In genomic region chr4:174334628-174335027, GRCh38 we compare ENCODE assay signal across 14 cellular contexts. TPM values are rescaled to one million over a fixed set of nuclear protein-coding genes. Genes with fewer than 3 reads are reported as not detected.
DNase-seq lines count a peak whose midpoint lies in the region; ATAC-seq and TF ChIP-seq lines count a peak whose summit lies in the region.
"Had no signal": no experiment of that assay in that cellular context is flagged by ENCODE, and none has a peak within 500 bp of the region (broad histone marks: within the 10 kb centered on the region; RNA-seq: fewer than 3 reads in every experiment).

No MANE protein-coding gene starts in this region.

- POLR2A ChIA-PET in RWPE1 (lab: Yijun Ruan, JAX; ENCODE audit: low non-redundant PET): no interaction called here
- POLR2A ChIA-PET in CD8-positive, alpha-beta memory T cell (lab: Charles Lee): no interaction called here

- H3K9me3 Mint-ChIP-seq in CD8-positive, alpha-beta memory T cell: no peaks in the 10 kb centered on the region
- H3K9me3 Mint-ChIP-seq: natural killer cell treated with Interleukin-12 subunit alpha and Interleukin-12 subunit beta and Interleukin-15 and Interleukin-18, amount 100 ng/mL, for 72 hours had no signal

- no peak overlapping the region for H3K4me3 Mint-ChIP-seq in CD8-positive, alpha-beta memory T cell
- H3K4me3 Mint-ChIP-seq: natural killer cell treated with Interleukin-12 subunit alpha and Interleukin-12 subunit beta and Interleukin-15 and Interleukin-18, amount 100 ng/mL, for 72 hours had no signal

- no peak overlapping the region for H3K27ac Mint-ChIP-seq in CD8-positive, alpha-beta memory T cell
- H3K27ac Mint-ChIP-seq: natural killer cell treated with Interleukin-12 subunit alpha and Interleukin-12 subunit beta and Interleukin-15 and Interleukin-18, amount 100 ng/mL, for 72 hours had no signal

- H3K27me3 ChIP-seq in CD8-positive, alpha-beta memory T cell (ENCODE audit: insufficient read depth, low read length, poor library complexity, severe bottlenecking): peaks cover 3% of the 10 kb centered on the region
- H3K27me3 ChIP-seq in osteoblast (ENCODE audit: insufficient read depth, low read length): no peaks in the 10 kb centered on the region

- H3K27me3 Mint-ChIP-seq in CD8-positive, alpha-beta memory T cell: no peaks in the 10 kb centered on the region
- H3K27me3 Mint-ChIP-seq: natural killer cell treated with Interleukin-12 subunit alpha and Interleukin-12 subunit beta and Interleukin-15 and Interleukin-18, amount 100 ng/mL, for 72 hours had no signal

- ATAC-seq in GM18508 (IDR thresholded peaks at IDR 0.05; ENCODE audit: insufficient read depth, unreplicated experiment) (peak; percentile 92), GM21381 (IDR thresholded peaks at IDR 0.05; ENCODE audit: unreplicated experiment) (peak; percentile 95), HG02981 (IDR thresholded peaks at IDR 0.05; ENCODE audit: unreplicated experiment) (peak; percentile 92), omental fat pad (ENCODE audit: low FRiP score) (no peak)

- no peak overlapping the region for H3K4me3 ChIP-seq in CD8-positive, alpha-beta memory T cell (ENCODE audit: low read length)
- H3K4me3 ChIP-seq in osteoblast (ENCODE audit: insufficient read depth, low read length): no peak overlapping the region

- H3K27ac ChIP-seq in RWPE1 (no peak overlapping the region), osteoblast (ENCODE audit: low read depth, low read length) (no peak overlapping the region)
- no peak overlapping the region for H3K27ac ChIP-seq in CD8-positive, alpha-beta memory T cell (ENCODE audit: low read depth, low read length)

- H3K4me1 ChIP-seq in CD8-positive, alpha-beta memory T cell (ENCODE audit: insufficient read depth, low read length): no peaks in the 10 kb centered on the region
- H3K4me1 ChIP-seq in osteoblast (ENCODE audit: insufficient read depth, low read length): no peaks in the 10 kb centered on the region

- H3K36me3 ChIP-seq in CD8-positive, alpha-beta memory T cell (ENCODE audit: insufficient read depth, low read length): no peaks in the 10 kb centered on the region
- H3K36me3 ChIP-seq in osteoblast (ENCODE audit: insufficient read depth, low read length): no peaks in the 10 kb centered on the region

- no peaks in the 10 kb centered on the region for H3K4me1 Mint-ChIP-seq in CD8-positive, alpha-beta memory T cell

- TF ChIP-seq CTCF in RWPE1 (conservative IDR thresholded peaks at IDR 0.05; ENCODE audit: low read depth): no peak
- no peak for TF ChIP-seq CTCF in omental fat pad (IDR thresholded peaks at IDR 0.05)
- TF ChIP-seq CTCF in osteoblast (IDR thresholded peaks at IDR 0.05; ENCODE audit: extremely low read depth, low read depth, low read length): no peak

- peaks cover 0 to 3% (median 3%) of the 10 kb centered on the region in 3 donors for H3K36me3 Mint-ChIP-seq in CD8-positive, alpha-beta memory T cell
- H3K36me3 Mint-ChIP-seq: natural killer cell treated with Interleukin-12 subunit alpha and Interleukin-12 subunit beta and Interleukin-15 and Interleukin-18, amount 100 ng/mL, for 72 hours had no signal

- no peaks in the 10 kb centered on the region for H4K20me1 ChIP-seq in osteoblast (ENCODE audit: insufficient read depth, low read length)

- no peaks in the 10 kb centered on the region for H3K9me3 ChIP-seq in CD8-positive, alpha-beta memory T cell (ENCODE audit: low read length)
- no peaks in the 10 kb centered on the region for H3K9me3 ChIP-seq in osteoblast (ENCODE audit: low read depth, low read length)

- DNase-seq in RWPE1 (ENCODE audit: low spot score) (peak; percentile 30), omental fat pad (ENCODE audit: low spot score) (no peak), osteoblast (ENCODE audit: insufficient read length, low spot score, missing footprints) (no peak)
- no peak for DNase-seq in CD8-positive, alpha-beta memory T cell
- no peak for DNase-seq in stimulated activated CD4-positive, alpha-beta T cell treated with anti-CD3 and anti-CD28 coated beads, Interleukin-12 subunit alpha, Interleukin-12 subunit beta, amount 100 ng/mL, for 4 hours
- DNase-seq: activated CD8-positive, alpha-beta memory T cell treated with anti-CD3 and anti-CD28 coated beads, Interleukin-2, amount 50 U/mL, for 4 hours; AML-193; erythroblast; NCI-H1694; T1000 had no signal

- H3K79me2 ChIP-seq in osteoblast (ENCODE audit: insufficient read depth, low read length): no peaks in the 10 kb centered on the region

- no peak overlapping the region for H3K4me2 ChIP-seq in osteoblast (ENCODE audit: insufficient read depth, low read length)

- CTCF ChIA-PET in RWPE1 (lab: Yijun Ruan, JAX): interaction anchor here (0.6 kb wide), 1 partner anchor 284 kb away, joined by 3 read pairs; no protein-coding TSS in a partner anchor
- CTCF ChIA-PET in CD8-positive, alpha-beta memory T cell (lab: Charles Lee): no interaction called here

- H2AFZ ChIP-seq in osteoblast (ENCODE audit: low read length): no peak overlapping the region

RNA-seq across cellular contexts. Expression of gene CEP44, which starts 50.9 kb away (rescaled TPM):
- total RNA-seq in omental fat pad (10 to 100 TPM in 1 of 4 donors, 1 to 10 TPM in 3; 5.8 to 13.9 (median 9.0) TPM), osteoblast (10.9 and 12.4 TPM in 2 replicates)
- total RNA-seq in CD8-positive, alpha-beta memory T cell: 10 to 100 TPM; 20.4 to 22.4 TPM
- 6.8 TPM for polyA plus RNA-seq in CD8-positive, alpha-beta memory T cell

RNA-seq across cellular contexts. Expression of gene FBXO8, which starts 51.2 kb away (rescaled TPM):
- 10 to 100 TPM; 15.9 to 50.8 (median 30.3) TPM for total RNA-seq in omental fat pad
- 10 to 100 TPM; 18.3 to 20.3 TPM for total RNA-seq in CD8-positive, alpha-beta memory T cell
- 14.5 TPM for polyA plus RNA-seq in CD8-positive, alpha-beta memory T cell
- total RNA-seq in osteoblast: 30.1 and 32.2 TPM in 2 replicates
